Comparison of ENCODE assay signal across 1 cellular context in the genomic region with DNA sequence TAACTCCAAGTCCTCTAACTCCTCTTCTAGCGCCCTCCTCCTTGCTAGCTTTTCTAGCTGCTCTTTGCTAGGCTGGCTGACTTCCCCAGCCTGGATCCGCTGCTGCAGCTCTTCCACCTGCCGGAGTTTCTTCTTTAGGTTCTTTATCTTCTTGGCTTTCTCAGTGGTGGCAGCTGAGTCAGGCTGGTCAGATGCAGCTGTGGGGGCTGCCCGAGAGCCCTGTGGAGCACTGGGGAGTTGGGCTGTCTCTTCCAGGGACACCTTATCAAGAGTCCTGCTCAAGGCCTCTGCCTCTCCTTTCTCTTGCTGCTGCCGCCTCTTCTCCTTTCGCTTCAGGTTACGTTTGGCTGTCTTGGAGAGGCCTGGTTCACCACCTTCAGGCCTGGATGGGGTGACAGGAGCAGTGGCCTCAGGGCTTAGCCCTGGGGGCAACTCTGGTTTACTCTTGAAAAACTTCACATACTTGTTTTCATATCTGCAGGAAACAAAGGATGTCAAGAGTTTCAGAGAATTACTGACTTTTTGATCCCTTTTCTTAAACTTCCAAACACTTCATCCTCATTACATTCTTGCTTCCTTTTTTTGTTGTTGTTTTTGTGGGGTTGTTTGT.
TF ChIP-seq lines count a peak whose summit lies in the region.

No MANE protein-coding gene starts in this region.

TF ChIP-seq in A549, 52 proteins besides CTCF, POLR2A, EP300 and RAD21:
- TF ChIP-seq CHD4 (IDR thresholded peaks at IDR 0.05; ENCODE audit: borderline replicate concordance), result no peak
